In genomic region chr9:78566521-78566920, GRCh38 we compare ENCODE assay signal across 22 cellular contexts.
"Had no signal": no experiment of that assay in that cellular context is flagged by ENCODE, and none has a peak within 500 bp of the region (broad histone marks: within the 10 kb centered on the region; RNA-seq: fewer than 3 reads in every experiment).

No MANE protein-coding gene starts in this region.

- H3K9me3 Mint-ChIP-seq: dendritic cell treated with granulocyte-macrophage colony-stimulating factor and Interleukin-4, amounts not matched to agents 40 ng/mL and 50 ng/mL, for 4 days; natural killer cell treated with Interleukin-12 subunit alpha and Interleukin-12 subunit beta and Interleukin-15 and Interleukin-18, amount 100 ng/mL, for 72 hours; stimulated activated naive CD8-positive, alpha-beta T cell treated with anti-CD3 and anti-CD28 coated beads, Interleukin-15, Interleukin-2, amounts not matched to agents 100 ng/mL and 50 ng/mL, for 24 hours had no signal

- H3K9me3 ChIP-seq: gastroesophageal sphincter, neutrophil, pancreas, psoas muscle, right atrium auricular region, tibial artery had no signal

- H3K4me1 ChIP-seq: gastroesophageal sphincter, pancreas, psoas muscle, right atrium auricular region, tibial artery had no signal

- H3K27ac Mint-ChIP-seq: activated naive CD8-positive, alpha-beta T cell; dendritic cell treated with granulocyte-macrophage colony-stimulating factor and Interleukin-4, amounts not matched to agents 40 ng/mL and 50 ng/mL, for 4 days; natural killer cell treated with Interleukin-12 subunit alpha and Interleukin-12 subunit beta and Interleukin-15 and Interleukin-18, amount 100 ng/mL, for 72 hours; stimulated activated naive CD8-positive, alpha-beta T cell treated with anti-CD3 and anti-CD28 coated beads, Interleukin-15, Interleukin-2, amounts not matched to agents 100 ng/mL and 50 ng/mL, for 24 hours; WTC11 had no signal

- H3K27me3 ChIP-seq: gastroesophageal sphincter, neutrophil, pancreas, right atrium auricular region, tibial artery had no signal

- H3K4me3 ChIP-seq: cardiac muscle cell, gastroesophageal sphincter, pancreas, psoas muscle, right atrium auricular region, tibial artery had no signal

- H3K27me3 Mint-ChIP-seq: activated naive CD8-positive, alpha-beta T cell; dendritic cell treated with granulocyte-macrophage colony-stimulating factor and Interleukin-4, amounts not matched to agents 40 ng/mL and 50 ng/mL, for 4 days; natural killer cell treated with Interleukin-12 subunit alpha and Interleukin-12 subunit beta and Interleukin-15 and Interleukin-18, amount 100 ng/mL, for 72 hours had no signal

- H3K36me3 Mint-ChIP-seq: activated naive CD8-positive, alpha-beta T cell; natural killer cell treated with Interleukin-12 subunit alpha and Interleukin-12 subunit beta and Interleukin-15 and Interleukin-18, amount 100 ng/mL, for 72 hours; WTC11 had no signal

- H3K4me3 Mint-ChIP-seq: activated naive CD8-positive, alpha-beta T cell; dendritic cell treated with granulocyte-macrophage colony-stimulating factor and Interleukin-4, amounts not matched to agents 40 ng/mL and 50 ng/mL, for 4 days; natural killer cell treated with Interleukin-12 subunit alpha and Interleukin-12 subunit beta and Interleukin-15 and Interleukin-18, amount 100 ng/mL, for 72 hours; stimulated activated naive CD8-positive, alpha-beta T cell treated with anti-CD3 and anti-CD28 coated beads, Interleukin-15, Interleukin-2, amounts not matched to agents 100 ng/mL and 50 ng/mL, for 24 hours; WTC11 had no signal

- H3K36me3 ChIP-seq: cardiac muscle cell, gastroesophageal sphincter, neutrophil, pancreas, right atrium auricular region, tibial artery had no signal

- H3K27ac ChIP-seq: cardiac muscle cell, gastroesophageal sphincter, neutrophil, pancreas, psoas muscle, right atrium auricular region, tibial artery had no signal

- ATAC-seq: gastroesophageal sphincter, left ventricle myocardium superior, pancreas, WTC11 had no signal

- DNase-seq: activated naive CD4-positive, alpha-beta T cell; activated T-cell treated with anti-CD3 and anti-CD28 coated beads, Interleukin-2, amount 50 U/mL, for 1 hour; amniotic stem cell; effector CD8-positive, alpha-beta T cell; head of caudate nucleus; hypothalamus; left ventricle myocardium superior; midbrain; pancreas; psoas muscle; stimulated activated CD4-positive, alpha-beta T cell treated with anti-CD3 and anti-CD28 coated beads, Interleukin-1b, Interleukin-23, amount 100 ng/mL, for 48 hours; substantia nigra; tibial artery had no signal
